Comparison of ENCODE assay signal across 8 cellular contexts in genomic region chr12:23681237-23681636, GRCh38.
"Had no signal": no experiment of that assay in that cellular context is flagged by ENCODE, and none has a peak within 500 bp of the region (broad histone marks: within the 10 kb centered on the region; RNA-seq: fewer than 3 reads in every experiment).

No MANE protein-coding gene starts in this region.

- ATAC-seq: GM23338, HepG2 had no signal

- H3K4me2 ChIP-seq: GM23338 had no signal

- DNase-seq: H9, HCEC 1CT had no signal

- H3K27ac Mint-ChIP-seq: GM23338, H9, IgD-negative memory B cell had no signal

- H2AFZ ChIP-seq: GM23338 had no signal

- H3K4me3 Mint-ChIP-seq: GM23338, H9, IgD-negative memory B cell had no signal

- H3K4me3 ChIP-seq: GM23338 had no signal

- FAIRE-seq: H1, H54, HepG2 had no signal

- H3K27me3 Mint-ChIP-seq: IgD-negative memory B cell had no signal

- H3K27ac ChIP-seq: HL-60 had no signal
